In the genomic region with DNA sequence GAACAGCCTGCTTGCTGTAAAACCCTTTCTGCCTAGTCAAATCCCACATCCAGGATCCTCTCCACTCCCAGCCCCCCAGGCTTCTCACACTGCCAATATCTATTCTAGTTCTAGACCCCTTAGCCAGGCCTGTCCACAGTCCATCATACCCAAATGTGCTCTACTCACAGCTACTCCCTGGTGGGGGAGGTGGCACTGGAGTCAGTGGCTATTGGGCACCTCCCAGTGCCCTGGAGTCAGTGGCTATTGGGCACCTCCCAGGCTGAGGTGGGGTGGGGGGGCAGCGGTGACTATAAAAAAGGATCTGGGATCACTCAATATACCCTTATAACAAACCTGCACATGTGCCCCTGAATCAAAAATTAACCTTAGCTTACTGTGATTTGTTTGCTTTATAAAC, we compare ENCODE assay signal across 11 cellular contexts. TPM values are rescaled to one million over a fixed set of nuclear protein-coding genes. Genes with fewer than 3 reads are reported as not detected.
A peak's percentile ranks its signal among the peaks of the same experiment; 100 is the strongest.
DNase-seq lines count a peak whose midpoint lies in the region; ATAC-seq and TF ChIP-seq lines count a peak whose summit lies in the region.
"Had no signal": no experiment of that assay in that cellular context is flagged by ENCODE, and none has a peak within 500 bp of the region (broad histone marks: within the 10 kb centered on the region; RNA-seq: fewer than 3 reads in every experiment).

No MANE protein-coding gene starts in this region.

- peak overlapping the region; percentile 53 for H3K4me3 ChIP-seq in A673 (ENCODE audit: low read depth, low read length, poor library complexity, severe bottlenecking)
- no peak overlapping the region for H3K4me3 ChIP-seq in brain microvascular endothelial cell (ENCODE audit: low read depth, low read length)

- no peak overlapping the region for H3K27ac Mint-ChIP-seq in activated T-helper 17 cell treated with anti-CD3 and anti-CD28 coated beads, Interleukin-2, amount 50 U/mL, for 72 hours
- H3K27ac Mint-ChIP-seq in naive B cell = peak overlapping the region in 2 of 6 donors; percentile 51 to 79

- H3K27me3 Mint-ChIP-seq in activated T-helper 17 cell treated with anti-CD3 and anti-CD28 coated beads, Interleukin-2, amount 50 U/mL, for 72 hours = peaks cover 8% of the 10 kb centered on the region
- H3K27me3 Mint-ChIP-seq in naive B cell = peaks cover 0 to 33% (median 11%) of the 10 kb centered on the region in 3 donors

- no peaks in the 10 kb centered on the region for H3K9me3 ChIP-seq in A673 (ENCODE audit: low read depth, low read length, poor library complexity, severe bottlenecking)
- H3K9me3 ChIP-seq in ES-I3 (ENCODE audit: control insufficient read depth, insufficient read depth, low read length) = no peaks in the 10 kb centered on the region

- H3K4me1 Mint-ChIP-seq in activated T-helper 17 cell treated with anti-CD3 and anti-CD28 coated beads, Interleukin-2, amount 50 U/mL, for 72 hours = peaks cover 9% of the 10 kb centered on the region
- H3K4me1 Mint-ChIP-seq in naive B cell = peaks cover 13 to 18% (median 14%) of the 10 kb centered on the region in 3 donors

- in situ Hi-C loops in brain microvascular endothelial cell (cut with HindIII; ENCODE audit: low pct_ligation_motif_present, low sequenced_read_pairs) = no loop called here

- DNase-seq in A673 (ENCODE audit: low spot score) = no peak
- no peak for DNase-seq in naive B cell
- no peak for DNase-seq in stimulated activated naive CD4-positive, alpha-beta T cell treated with Interleukin-2 at 50 U/mL for 16 hours (lab: John Stamatoyannopoulos, UW)
- DNase-seq in brain microvascular endothelial cell = no peak
- DNase-seq in DMS79 (lab: John Stamatoyannopoulos, UW) = no peak
- no peak for DNase-seq in inferior parietal cortex (ENCODE audit: extremely low spot score)

- no peak for ATAC-seq in activated T-helper 17 cell treated with anti-CD3 and anti-CD28 coated beads, Interleukin-2, amount 50 U/mL, for 72 hours (replicated peaks)
- no peak for ATAC-seq in naive B cell (ENCODE audit: low read depth in 2 of 2)

- H3K27me3 ChIP-seq in A673 (replicated peaks; ENCODE audit: insufficient read depth, low read depth, low read length, poor library complexity) (no peaks in the 10 kb centered on the region), brain microvascular endothelial cell (replicated peaks) (no peaks in the 10 kb centered on the region)

- TF ChIP-seq CTCF in A673 (conservative IDR thresholded peaks at IDR 0.05; ENCODE audit: low read depth, low read length) (no peak), brain microvascular endothelial cell (IDR thresholded peaks at IDR 0.05; ENCODE audit: low read depth, low read length, missing control alignments) (no peak)

- H3K4me1 ChIP-seq in A673 (ENCODE audit: insufficient read depth, low read length, poor library complexity, severe bottlenecking) (peaks cover 22% of the 10 kb centered on the region), ES-I3 (ENCODE audit: insufficient read depth, low read length) (peaks cover 11% of the 10 kb centered on the region)

- H3K9me3 Mint-ChIP-seq in activated T-helper 17 cell treated with anti-CD3 and anti-CD28 coated beads, Interleukin-2, amount 50 U/mL, for 72 hours = no peaks in the 10 kb centered on the region
- no peaks in the 10 kb centered on the region for H3K9me3 Mint-ChIP-seq in naive B cell

- H3K9ac ChIP-seq in ES-I3 (ENCODE audit: low read depth, low read length) = peak overlapping the region; percentile 40

- CTCF ChIA-PET in A673 (lab: Charles Lee) = interaction anchor here (2.3 kb wide), 1 partner anchor 13 kb away, joined by 9 read pairs; no protein-coding TSS in a partner anchor

- no peaks in the 10 kb centered on the region for H3K36me3 Mint-ChIP-seq in activated T-helper 17 cell treated with anti-CD3 and anti-CD28 coated beads, Interleukin-2, amount 50 U/mL, for 72 hours (ENCODE audit: low read depth)
- peaks cover 0 to 1% of the 10 kb centered on the region in 2 donors for H3K36me3 Mint-ChIP-seq in naive B cell

- H3K36me3 ChIP-seq in A673 (ENCODE audit: insufficient read depth, low read length, poor library complexity, severe bottlenecking) (no peaks in the 10 kb centered on the region), ES-I3 (ENCODE audit: insufficient read depth, low read length) (no peaks in the 10 kb centered on the region), brain microvascular endothelial cell (replicated peaks) (no peaks in the 10 kb centered on the region)

- no TSS peak for BruUV-seq in A673 (replicated peaks; lab: Mats Ljungman, UMichigan)

- H3K27ac ChIP-seq in A673 (ENCODE audit: low read depth, low read length, poor library complexity, severe bottlenecking) (no peak overlapping the region), brain microvascular endothelial cell (no peak overlapping the region)
- H3K27ac ChIP-seq: epithelial cell of prostate had no signal

- intact Hi-C loops in A673 (cut with micrococcal nuclease; ENCODE audit: unreplicated experiment) = no loop called here

- peak overlapping the region; percentile 76 for H3K4me3 Mint-ChIP-seq in activated T-helper 17 cell treated with anti-CD3 and anti-CD28 coated beads, Interleukin-2, amount 50 U/mL, for 72 hours
- peak overlapping the region; percentile 61 to 88 (median 78) for H3K4me3 Mint-ChIP-seq in naive B cell

- POLR2A ChIA-PET in A673 (lab: Charles Lee; ENCODE audit: low non-redundant PET) = interaction anchor here (0.6 kb wide), 1 partner anchor 47 kb away, joined by 6 read pairs; no protein-coding TSS in a partner anchor

RNA-seq across cellular contexts. Expression of gene DISP2, which starts 0.8 kb away (rescaled TPM):
- total RNA-seq in A673 (2021) = 0.62 and 1.3 TPM in 2 replicates
- 1 to 10 TPM in 1 of 2 donors, under 1 TPM in 1; 0.11 to 1.6 TPM for total RNA-seq in activated T-helper 17 cell treated with anti-CD3 and anti-CD28 coated beads, Interleukin-2, amount 50 U/mL, for 72 hours
- polyA plus RNA-seq in naive B cell (ENCODE audit: low read depth in 6 of 6) = under 1 TPM in 3 of 6 donors, not detected in 3; 0.23 to 0.47 (median 0.25) TPM

RNA-seq across cellular contexts. Expression of gene PHGR1, which starts 6.4 kb away (rescaled TPM):
- not detected in 2 replicates for total RNA-seq in A673 (2021)
- total RNA-seq in activated T-helper 17 cell treated with anti-CD3 and anti-CD28 coated beads, Interleukin-2, amount 50 U/mL, for 72 hours = not detected
- not detected for polyA plus RNA-seq in naive B cell (ENCODE audit: low read depth in 6 of 6)
- total RNA-seq: NCI-H460; T-helper 1 cell treated with Interleukin-12 subunit alpha and Interleukin-12 subunit beta and Interleukin-4 antibody, amounts not matched to agents 30 ng/mL and 1 ng/mL, for 36 hours had no signal

RNA-seq across cellular contexts. Expression of gene CCDC9B, which starts 16.5 kb away (rescaled TPM):
- total RNA-seq in A673 (2021) = 8.6 and 8.9 TPM in 2 replicates
- 1 to 10 TPM in 1 of 2 donors, under 1 TPM in 1; 0.78 to 2.7 TPM for total RNA-seq in activated T-helper 17 cell treated with anti-CD3 and anti-CD28 coated beads, Interleukin-2, amount 50 U/mL, for 72 hours
- polyA plus RNA-seq in naive B cell (ENCODE audit: low read depth in 6 of 6) = under 1 TPM in 2 of 6 donors, not detected in 4; 0.25 to 0.40 TPM

RNA-seq across cellular contexts. Expression of gene KNSTRN, which starts 25.3 kb away (rescaled TPM):
- total RNA-seq in A673 (2021) = 115 and 121 TPM in 2 replicates
- 10 to 100 TPM; 48.5 to 65.9 TPM for total RNA-seq in activated T-helper 17 cell treated with anti-CD3 and anti-CD28 coated beads, Interleukin-2, amount 50 U/mL, for 72 hours
- polyA plus RNA-seq in naive B cell (ENCODE audit: low read depth in 6 of 6) = 1 to 10 TPM; 2.8 to 6.4 (median 3.6) TPM

RNA-seq across cellular contexts. Expression of gene INAFM2, which starts 33.8 kb away (rescaled TPM):
- total RNA-seq in A673 (2021) = 14.5 and 15.6 TPM in 2 replicates
- 10 to 100 TPM; 10.8 to 11.0 TPM for total RNA-seq in activated T-helper 17 cell treated with anti-CD3 and anti-CD28 coated beads, Interleukin-2, amount 50 U/mL, for 72 hours
- 1 to 10 TPM in 4 of 6 donors, under 1 TPM in 2; 0.32 to 3.4 (median 1.4) TPM for polyA plus RNA-seq in naive B cell (ENCODE audit: low read depth in 6 of 6)
